14 cellular contexts compared by ENCODE assay signal in the genomic region with DNA sequence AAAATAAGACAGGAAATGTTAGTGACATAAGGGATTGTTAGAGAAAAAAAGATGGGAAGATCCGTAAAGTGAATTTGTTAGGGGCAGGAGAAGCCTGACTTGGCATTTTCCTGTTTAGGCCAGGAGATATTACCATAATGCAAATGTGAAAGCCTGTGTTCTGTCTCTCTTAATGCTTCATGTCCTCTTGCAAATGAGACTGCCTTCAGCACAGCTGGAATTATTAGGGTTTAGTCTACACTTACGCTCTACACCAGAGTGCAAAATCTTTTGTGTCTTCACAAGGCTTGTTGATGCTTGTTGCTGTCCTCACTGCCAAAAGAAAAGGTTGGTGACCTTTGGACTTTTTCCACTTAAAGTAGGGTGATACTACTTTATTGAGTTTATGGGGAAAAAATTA. TPM values are rescaled to one million over a fixed set of nuclear protein-coding genes. Genes with fewer than 3 reads are reported as not detected.
A peak's percentile ranks its signal among the peaks of the same experiment; 100 is the strongest.
DNase-seq lines count a peak whose midpoint lies in the region; ATAC-seq and TF ChIP-seq lines count a peak whose summit lies in the region.
"Had no signal": no experiment of that assay in that cellular context is flagged by ENCODE, and none has a peak within 500 bp of the region (broad histone marks: within the 10 kb centered on the region; RNA-seq: fewer than 3 reads in every experiment).

No MANE protein-coding gene starts in this region.

- H3K4me3 ChIP-seq in CD4-positive, CD25-positive, alpha-beta regulatory T cell (ENCODE audit: low read depth, low read length) = no peak overlapping the region
- H3K4me3 ChIP-seq in left lung (no peak overlapping the region), left ventricle myocardium inferior (no peak overlapping the region)

- no peaks in the 10 kb centered on the region for H3K27me3 ChIP-seq in CD4-positive, CD25-positive, alpha-beta regulatory T cell (ENCODE audit: control insufficient read depth, insufficient read depth, low read length)
- no peaks in the 10 kb centered on the region for H3K27me3 ChIP-seq in CD4-positive, alpha-beta T cell (ENCODE audit: control insufficient read depth, insufficient read depth, low read length)
- H3K27me3 ChIP-seq in left lung (no peaks in the 10 kb centered on the region), left ventricle myocardium inferior (ENCODE audit: low read depth) (no peaks in the 10 kb centered on the region)

- peaks cover 22% of the 10 kb centered on the region for H3K4me1 ChIP-seq in CD4-positive, CD25-positive, alpha-beta regulatory T cell (ENCODE audit: control insufficient read depth, insufficient read depth, low read length, poor library complexity, severe bottlenecking)
- peaks cover 0 to 25% of the 10 kb centered on the region in 2 donors for H3K4me1 ChIP-seq in left lung
- peaks cover 20% of the 10 kb centered on the region for H3K4me1 ChIP-seq in left ventricle myocardium inferior

- H3K36me3 ChIP-seq in CD4-positive, CD25-positive, alpha-beta regulatory T cell (ENCODE audit: control insufficient read depth, insufficient read depth, low read length) = peaks cover 65% of the 10 kb centered on the region
- peaks cover 0 to 73% of the 10 kb centered on the region in 2 donors for H3K36me3 ChIP-seq in left lung
- H3K36me3 ChIP-seq in left ventricle myocardium inferior = peaks cover 71% of the 10 kb centered on the region

- intact Hi-C loops in CD4-positive, alpha-beta T cell (cut with DNase I, micrococcal nuclease) = loop anchor here in 1 of 2 experiments (10.0 kb wide), 1 partner anchor 291 kb away; no protein-coding TSS in a partner anchor
- intact Hi-C loops in natural killer cell (cut with micrococcal nuclease) = no loop called here
- intact Hi-C loops in left lung (cut with DNase I) = no loop called here
- intact Hi-C loops in left ventricle myocardium inferior (cut with micrococcal nuclease) = no loop called here
- intact Hi-C loops in cardiac septum (cut with DNase I) = loop anchor here (10.0 kb wide), 2 partner anchors 441 to 581 kb away; partner anchors contain the start of gene PGRMC2

- DNase-seq in CD4-positive, CD25-positive, alpha-beta regulatory T cell = no peak
- no peak for DNase-seq in CD4-positive, alpha-beta T cell
- DNase-seq in T-helper 17 cell (no peak), natural killer cell (no peak), left lung (no peak), left ventricle myocardium inferior (no peak), cardiac septum (ENCODE audit: low spot score) (no peak)
- DNase-seq: DMS79, HCEC 1CT, MM.1S, NCI-H1105 treated with DMSO at 0.1 percent for 48 hours, NCI-H187, OCI-M1, RPMI8226 had no signal

- peaks cover 44% of the 10 kb centered on the region for H3K36me3 Mint-ChIP-seq in CD4-positive, CD25-positive, alpha-beta regulatory T cell
- H3K36me3 Mint-ChIP-seq in CD4-positive, alpha-beta T cell (ENCODE audit: low read depth) = peaks cover 95% of the 10 kb centered on the region
- peaks cover 10% of the 10 kb centered on the region for H3K36me3 Mint-ChIP-seq in T-helper 17 cell (ENCODE audit: low read depth)
- peaks cover 12% of the 10 kb centered on the region for H3K36me3 Mint-ChIP-seq in natural killer cell

- no peak for ATAC-seq in CD4-positive, CD25-positive, alpha-beta regulatory T cell (ENCODE audit: low read depth in 2 of 2)
- no peak for ATAC-seq in CD4-positive, alpha-beta T cell (ENCODE audit: poor library complexity)
- no peak for ATAC-seq in T-helper 17 cell
- ATAC-seq in natural killer cell = no peak
- ATAC-seq in left lung = no peak

- H3K27ac Mint-ChIP-seq in CD4-positive, CD25-positive, alpha-beta regulatory T cell = peak overlapping the region in 2 of 3 donors; percentile 29 to 55
- H3K27ac Mint-ChIP-seq in CD4-positive, alpha-beta T cell = peak overlapping the region; percentile 24
- H3K27ac Mint-ChIP-seq in T-helper 17 cell (peak overlapping the region; percentile 72), natural killer cell (peak overlapping the region; percentile 51 to 60)

- no peaks in the 10 kb centered on the region for H3K9me3 ChIP-seq in CD4-positive, CD25-positive, alpha-beta regulatory T cell (ENCODE audit: control insufficient read depth in 2 of 2, low read length in 2 of 2)
- no peaks in the 10 kb centered on the region for H3K9me3 ChIP-seq in CD4-positive, alpha-beta T cell (ENCODE audit: control insufficient read depth, low read length)
- H3K9me3 ChIP-seq in T-helper 17 cell (ENCODE audit: control insufficient read depth, low read length, poor library complexity, severe bottlenecking) = no peaks in the 10 kb centered on the region
- no peaks in the 10 kb centered on the region for H3K9me3 ChIP-seq in left lung
- no peaks in the 10 kb centered on the region for H3K9me3 ChIP-seq in left ventricle myocardium inferior (replicated peaks)

- H3K9me3 Mint-ChIP-seq in CD4-positive, CD25-positive, alpha-beta regulatory T cell = peaks cover 0 to 1% (median 0%) of the 10 kb centered on the region in 7 donors
- H3K9me3 Mint-ChIP-seq in CD4-positive, alpha-beta T cell = no peaks in the 10 kb centered on the region
- no peaks in the 10 kb centered on the region for H3K9me3 Mint-ChIP-seq in natural killer cell

- CTCF ChIA-PET in CD4-positive, alpha-beta T cell (lab: Charles Lee) = no interaction called here

- no peak overlapping the region for H3K27ac ChIP-seq in CD4-positive, CD25-positive, alpha-beta regulatory T cell (ENCODE audit: insufficient read depth, low read length, poor library complexity, severe bottlenecking)
- H3K27ac ChIP-seq in CD4-positive, alpha-beta T cell (ENCODE audit: low read depth, low read length) = no peak overlapping the region
- H3K27ac ChIP-seq in left lung (no peak overlapping the region), left ventricle myocardium inferior (replicated peaks) (no peak overlapping the region)

- no peak overlapping the region for H3K4me3 Mint-ChIP-seq in CD4-positive, CD25-positive, alpha-beta regulatory T cell
- H3K4me3 Mint-ChIP-seq in CD4-positive, alpha-beta T cell = no peak overlapping the region
- no peak overlapping the region for H3K4me3 Mint-ChIP-seq in T-helper 17 cell
- H3K4me3 Mint-ChIP-seq in natural killer cell = no peak overlapping the region

- H3K27me3 Mint-ChIP-seq in CD4-positive, CD25-positive, alpha-beta regulatory T cell = no peaks in the 10 kb centered on the region
- H3K27me3 Mint-ChIP-seq in CD4-positive, alpha-beta T cell = no peaks in the 10 kb centered on the region
- H3K27me3 Mint-ChIP-seq in T-helper 17 cell = no peaks in the 10 kb centered on the region
- H3K27me3 Mint-ChIP-seq in natural killer cell (ENCODE audit: low read depth in 2 of 2) = no peaks in the 10 kb centered on the region

- POLR2A ChIA-PET in CD4-positive, alpha-beta T cell (lab: Charles Lee) = no interaction called here

- peaks cover 20 to 39% (median 30%) of the 10 kb centered on the region in 4 donors for H3K4me1 Mint-ChIP-seq in CD4-positive, CD25-positive, alpha-beta regulatory T cell
- peaks cover 50% of the 10 kb centered on the region for H3K4me1 Mint-ChIP-seq in CD4-positive, alpha-beta T cell (ENCODE audit: low read depth)
- H3K4me1 Mint-ChIP-seq in T-helper 17 cell (peaks cover 28% of the 10 kb centered on the region), natural killer cell (peaks cover 50 to 53% of the 10 kb centered on the region in 2 donors)

- TF ChIP-seq CTCF in CD4-positive, alpha-beta T cell (IDR thresholded peaks at IDR 0.05) = no peak
- TF ChIP-seq CTCF in natural killer cell (IDR thresholded peaks at IDR 0.05) (no peak), left lung (IDR thresholded peaks at IDR 0.05) (no peak), left ventricle myocardium inferior (IDR thresholded peaks at IDR 0.05; ENCODE audit: borderline replicate concordance) (no peak)

RNA-seq across cellular contexts. Expression of gene JADE1, which starts 56.8 kb away (rescaled TPM):
- total RNA-seq in CD4-positive, CD25-positive, alpha-beta regulatory T cell = 50.8 TPM
- 10 to 100 TPM; 26.1 to 40.3 (median 33.6) TPM for polyA plus RNA-seq in CD4-positive, CD25-positive, alpha-beta regulatory T cell
- total RNA-seq in CD4-positive, alpha-beta T cell = 10 to 100 TPM; 57.1 to 58.4 TPM
- 10 to 100 TPM; 38.0 to 53.1 TPM for total RNA-seq in T-helper 17 cell
- total RNA-seq in natural killer cell = 10 to 100 TPM; 48.9 to 55.8 (median 52.7) TPM
- total RNA-seq in left lung = 10 to 100 TPM; 28.5 to 29.5 TPM
- 22.1 TPM for total RNA-seq in left ventricle myocardium inferior
- total RNA-seq in cardiac septum = 23.0 TPM
